Comparison of ENCODE assay signal across 20 cellular contexts in the genomic region with DNA sequence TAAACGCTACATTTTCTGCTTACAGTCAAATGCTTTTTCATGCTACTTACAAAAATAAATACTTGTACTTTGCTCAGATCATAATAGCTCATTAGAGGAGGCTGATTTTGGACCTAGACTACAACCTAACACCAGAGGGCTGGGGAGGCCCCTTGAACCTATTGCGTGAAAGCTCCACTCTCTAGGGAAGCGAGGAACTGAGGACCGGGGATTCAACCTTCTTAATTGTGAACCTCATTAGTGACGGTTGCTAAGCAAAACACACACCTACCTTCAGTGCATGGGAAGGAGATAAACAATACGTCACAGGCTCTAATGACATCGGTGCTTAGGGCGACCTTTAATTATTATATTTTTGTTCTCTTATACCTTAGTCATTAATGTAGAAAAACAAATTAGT.
"Had no signal": no experiment of that assay in that cellular context is flagged by ENCODE, and none has a peak within 500 bp of the region (broad histone marks: within the 10 kb centered on the region; RNA-seq: fewer than 3 reads in every experiment).

No MANE protein-coding gene starts in this region.

- H3K4me1 ChIP-seq: gastrocnemius medialis, left ventricle myocardium inferior, right atrium auricular region, suprapubic skin, transverse colon, uterus had no signal

- DNase-seq: activated CD4-positive, alpha-beta T cell treated with anti-CD3 and anti-CD28 coated beads, Interleukin-2, amount 10 ng/mL, durations not matched to agents 24 days and 14 days; activated CD8-positive, alpha-beta T cell treated with anti-CD3 and anti-CD28 coated beads for 36 hours; activated naive CD4-positive, alpha-beta T cell treated with anti-CD3 and anti-CD28 coated beads, Interleukin-2, amount 10 ng/mL, durations not matched to agents 7 days and 5 days; activated naive CD8-positive, alpha-beta T cell treated with anti-CD3 and anti-CD28 coated beads, Interleukin-2, amount 50 U/mL, for 24 hours; activated T-cell treated with anti-CD3 and anti-CD28 coated beads, Interleukin-2, amount 50 U/mL, for 4 hours; anterior cingulate cortex; gastrocnemius medialis; heart left ventricle; kidney glomerular epithelial cell; left ventricle myocardium inferior; mammary epithelial cell; T-helper 9 cell; transverse colon; uterus had no signal

- H3K27me3 Mint-ChIP-seq: activated CD8-positive, alpha-beta T cell treated with anti-CD3 and anti-CD28 coated beads for 36 hours; activated naive CD4-positive, alpha-beta T cell treated with anti-CD3 and anti-CD28 coated beads, Interleukin-2, amount 10 ng/mL, durations not matched to agents 7 days and 5 days; activated naive CD8-positive, alpha-beta T cell treated with anti-CD3 and anti-CD28 coated beads, Interleukin-2, amount 50 U/mL, for 24 hours; central memory CD8-positive, alpha-beta T cell had no signal

- H3K36me3 Mint-ChIP-seq: activated naive CD4-positive, alpha-beta T cell treated with anti-CD3 and anti-CD28 coated beads, Interleukin-2, amount 10 ng/mL, durations not matched to agents 7 days and 5 days had no signal

- H3K9me3 ChIP-seq: gastrocnemius medialis, heart left ventricle, left ventricle myocardium inferior, right atrium auricular region, suprapubic skin, transverse colon, uterus had no signal

- H3K4me1 Mint-ChIP-seq: activated CD4-positive, alpha-beta T cell treated with anti-CD3 and anti-CD28 coated beads, Interleukin-2, amount 10 ng/mL, durations not matched to agents 24 days and 14 days; activated naive CD4-positive, alpha-beta T cell treated with anti-CD3 and anti-CD28 coated beads, Interleukin-2, amount 10 ng/mL, durations not matched to agents 7 days and 5 days; central memory CD8-positive, alpha-beta T cell had no signal

- H3K27me3 ChIP-seq: gastrocnemius medialis, heart left ventricle, right atrium auricular region, suprapubic skin, transverse colon, uterus had no signal

- H3K4me3 Mint-ChIP-seq: activated CD4-positive, alpha-beta T cell treated with anti-CD3 and anti-CD28 coated beads, Interleukin-2, amount 10 ng/mL, durations not matched to agents 24 days and 14 days; activated CD8-positive, alpha-beta T cell treated with anti-CD3 and anti-CD28 coated beads for 36 hours; activated naive CD4-positive, alpha-beta T cell treated with anti-CD3 and anti-CD28 coated beads, Interleukin-2, amount 10 ng/mL, durations not matched to agents 7 days and 5 days; activated naive CD8-positive, alpha-beta T cell treated with anti-CD3 and anti-CD28 coated beads, Interleukin-2, amount 50 U/mL, for 24 hours; activated T-cell treated with anti-CD3 and anti-CD28 coated beads, Interleukin-2, amount 50 U/mL, for 4 hours; central memory CD8-positive, alpha-beta T cell; stimulated activated naive CD8-positive, alpha-beta T cell treated with anti-CD3 and anti-CD28 coated beads, Interleukin-15, Interleukin-2, amounts not matched to agents 100 ng/mL and 50 ng/mL, for 24 hours had no signal

- H3K27ac ChIP-seq: coronary artery, gastrocnemius medialis, heart left ventricle, left ventricle myocardium inferior, right atrium auricular region, skin epidermis, suprapubic skin, transverse colon, uterus had no signal

- H3K27ac Mint-ChIP-seq: activated CD4-positive, alpha-beta T cell treated with anti-CD3 and anti-CD28 coated beads, Interleukin-2, amount 10 ng/mL, durations not matched to agents 24 days and 14 days; activated CD8-positive, alpha-beta T cell treated with anti-CD3 and anti-CD28 coated beads for 36 hours; activated naive CD4-positive, alpha-beta T cell treated with anti-CD3 and anti-CD28 coated beads, Interleukin-2, amount 10 ng/mL, durations not matched to agents 7 days and 5 days; activated naive CD8-positive, alpha-beta T cell treated with anti-CD3 and anti-CD28 coated beads, Interleukin-2, amount 50 U/mL, for 24 hours; stimulated activated naive CD8-positive, alpha-beta T cell treated with anti-CD3 and anti-CD28 coated beads, Interleukin-15, Interleukin-2, amounts not matched to agents 100 ng/mL and 50 ng/mL, for 24 hours had no signal

- H3K9me3 Mint-ChIP-seq: activated CD4-positive, alpha-beta T cell treated with anti-CD3 and anti-CD28 coated beads, Interleukin-2, amount 10 ng/mL, durations not matched to agents 24 days and 14 days; activated CD8-positive, alpha-beta T cell treated with anti-CD3 and anti-CD28 coated beads for 36 hours; activated naive CD4-positive, alpha-beta T cell treated with anti-CD3 and anti-CD28 coated beads, Interleukin-2, amount 10 ng/mL, durations not matched to agents 7 days and 5 days; activated naive CD8-positive, alpha-beta T cell treated with anti-CD3 and anti-CD28 coated beads, Interleukin-2, amount 50 U/mL, for 24 hours; activated T-cell treated with anti-CD3 and anti-CD28 coated beads, Interleukin-2, amount 50 U/mL, for 4 hours; central memory CD8-positive, alpha-beta T cell; stimulated activated naive CD8-positive, alpha-beta T cell treated with anti-CD3 and anti-CD28 coated beads, Interleukin-15, Interleukin-2, amounts not matched to agents 100 ng/mL and 50 ng/mL, for 24 hours had no signal

- ATAC-seq: activated CD8-positive, alpha-beta T cell treated with anti-CD3 and anti-CD28 coated beads for 36 hours; activated naive CD8-positive, alpha-beta T cell treated with anti-CD3 and anti-CD28 coated beads, Interleukin-2, amount 50 U/mL, for 24 hours; activated T-cell treated with anti-CD3 and anti-CD28 coated beads, Interleukin-2, amount 50 U/mL, for 4 hours; gastrocnemius medialis had no signal

- H3K4me3 ChIP-seq: coronary artery, gastrocnemius medialis, heart left ventricle, left ventricle myocardium inferior, right atrium auricular region, skin epidermis, suprapubic skin, transverse colon, uterus had no signal
